ENCODE assay signal across 23 cellular contexts in genomic region chr10:102186128-102186527, GRCh38. TPM values are rescaled to one million over a fixed set of nuclear protein-coding genes. Genes with fewer than 3 reads are reported as not detected.
DNase-seq lines count a peak whose midpoint lies in the region; ATAC-seq lines count a peak whose summit lies in the region.
"Had no signal": no experiment of that assay in that cellular context is flagged by ENCODE, and none has a peak within 500 bp of the region (broad histone marks: within the 10 kb centered on the region; RNA-seq: fewer than 3 reads in every experiment).

No MANE protein-coding gene starts in this region.

- H3K4me1 Mint-ChIP-seq in stimulated activated naive CD8-positive, alpha-beta T cell treated with anti-CD3 and anti-CD28 coated beads, Interleukin-15, amount 100 ng/mL, for 72 hours: peaks cover 18% of the 10 kb centered on the region
- H3K4me1 Mint-ChIP-seq: mesothelial cell of epicardium, neural crest cell had no signal

- no peak overlapping the region for H3K27ac Mint-ChIP-seq in stimulated activated naive CD8-positive, alpha-beta T cell treated with anti-CD3 and anti-CD28 coated beads, Interleukin-15, amount 100 ng/mL, for 72 hours
- H3K27ac Mint-ChIP-seq: activated naive CD4-positive, alpha-beta T cell treated with anti-CD3 and anti-CD28 coated beads, Interleukin-2, amount 50 U/mL, for 24 hours; activated T-cell treated with anti-CD3 and anti-CD28 coated beads, Interleukin-2, amount 50 U/mL, for 24 hours; mesothelial cell of epicardium had no signal

- ATAC-seq in left cardiac atrium (peak; percentile 39 to 47), GM18519 (IDR thresholded peaks at IDR 0.05; ENCODE audit: low FRiP score, unreplicated experiment) (no peak)
- no peak for ATAC-seq in stimulated activated naive CD8-positive, alpha-beta T cell treated with anti-CD3 and anti-CD28 coated beads, Interleukin-15, amount 100 ng/mL, for 72 hours
- ATAC-seq: HepG2 had no signal

- no peaks in the 10 kb centered on the region for H3K27me3 Mint-ChIP-seq in stimulated activated naive CD8-positive, alpha-beta T cell treated with anti-CD3 and anti-CD28 coated beads, Interleukin-15, amount 100 ng/mL, for 72 hours
- H3K27me3 Mint-ChIP-seq: activated naive CD4-positive, alpha-beta T cell treated with anti-CD3 and anti-CD28 coated beads, Interleukin-2, amount 50 U/mL, for 24 hours; activated T-cell treated with anti-CD3 and anti-CD28 coated beads, Interleukin-2, amount 50 U/mL, for 24 hours had no signal

- H3K9me3 Mint-ChIP-seq in stimulated activated naive CD8-positive, alpha-beta T cell treated with anti-CD3 and anti-CD28 coated beads, Interleukin-15, amount 100 ng/mL, for 72 hours: peaks cover 12 to 16% of the 10 kb centered on the region in 2 donors
- H3K9me3 Mint-ChIP-seq: activated naive CD4-positive, alpha-beta T cell treated with anti-CD3 and anti-CD28 coated beads, Interleukin-2, amount 50 U/mL, for 24 hours had no signal

- intact Hi-C loops in left cardiac atrium (cut with DNase I): no loop called here
- intact Hi-C loops in cardiac septum (cut with DNase I): no loop called here

- no peak overlapping the region for H3K4me3 Mint-ChIP-seq in stimulated activated naive CD8-positive, alpha-beta T cell treated with anti-CD3 and anti-CD28 coated beads, Interleukin-15, amount 100 ng/mL, for 72 hours
- H3K4me3 Mint-ChIP-seq: activated naive CD4-positive, alpha-beta T cell treated with anti-CD3 and anti-CD28 coated beads, Interleukin-2, amount 50 U/mL, for 24 hours; activated T-cell treated with anti-CD3 and anti-CD28 coated beads, Interleukin-2, amount 50 U/mL, for 24 hours; CD4-positive, alpha-beta memory T cell; mesothelial cell of epicardium; neural crest cell had no signal

- no peak for DNase-seq in left cardiac atrium
- no peak for DNase-seq in cardiac septum (ENCODE audit: low spot score)
- peak; percentile 43 to 62 for DNase-seq in NOMO-1 (lab: John Stamatoyannopoulos, UW; ENCODE audit: unreplicated experiment in 2 of 2)
- peak; percentile 7 for DNase-seq in fibroblast of peridontal ligament (ENCODE audit: extremely low read depth)
- no peak for DNase-seq in activated T-cell treated with anti-CD3 and anti-CD28 coated beads for 4 hours
- DNase-seq in iPS-NIHi11 (ENCODE audit: low spot score): no peak
- no peak for DNase-seq in stimulated activated naive CD8-positive, alpha-beta T cell treated with anti-CD3 and anti-CD28 coated beads, Interleukin-15, amount 100 ng/mL, for 72 hours
- DNase-seq: activated CD4-positive, alpha-beta T cell treated with anti-CD3 and anti-CD28 coated beads, Interleukin-2, amount 50 U/mL, for 4 hours; activated T-cell treated with anti-CD3 and anti-CD28 coated beads, Interleukin-2, amount 50 U/mL, for 24 hours; CD4-positive, alpha-beta memory T cell; DMS79; foreskin melanocyte; kidney; NCI-H1694 treated with DMSO at 0.1 percent for 48 hours; SIG-M5 had no signal

RNA-seq across cellular contexts. Expression of gene NOLC1, which starts 33.9 kb away (rescaled TPM):
- 10 to 100 TPM; 26.3 to 37.6 TPM for total RNA-seq in left cardiac atrium
- total RNA-seq in cardiac septum: 26.2 TPM

RNA-seq across cellular contexts. Expression of gene ELOVL3, which starts 40.0 kb away (rescaled TPM):
- total RNA-seq in left cardiac atrium (1 to 10 TPM in 1 of 2 donors, not detected in 1; 1.3 TPM), cardiac septum (not detected)
- total RNA-seq: CD4-positive, alpha-beta memory T cell; T-helper 1 cell treated with Interleukin-12 subunit alpha and Interleukin-12 subunit beta and Interleukin-4 antibody, amounts not matched to agents 30 ng/mL and 1 ng/mL, for 36 hours had no signal

RNA-seq across cellular contexts. Expression of gene PPRC1, which starts 53.3 kb away (rescaled TPM):
- total RNA-seq in left cardiac atrium: 10 to 100 TPM; 11.2 to 29.5 TPM
- total RNA-seq in cardiac septum: 23.8 TPM

RNA-seq across cellular contexts. Expression of gene PITX3, which starts 55.2 kb away (rescaled TPM):
- total RNA-seq in left cardiac atrium (not detected), cardiac septum (0.51 TPM)
- total RNA-seq: CD4-positive, alpha-beta memory T cell; HepG2; kidney; mesothelial cell of epicardium; neural crest cell; prostate gland; smooth muscle cell; T-helper 1 cell treated with Interleukin-12 subunit alpha and Interleukin-12 subunit beta and Interleukin-4 antibody, amounts not matched to agents 30 ng/mL and 1 ng/mL, for 36 hours had no signal

RNA-seq across cellular contexts. Expression of gene GBF1, which starts 59.2 kb away (rescaled TPM):
- total RNA-seq in left cardiac atrium (10 to 100 TPM; 27.6 to 32.4 TPM), cardiac septum (46.4 TPM)

Comparison
In these comparisons a context has a peak if more than half of its experiments do, and no peak if none do; other contexts are left out.
1. ATAC-seq: peak in left cardiac atrium (2 of 2); none in GM18519 (single experiment) and stimulated activated naive CD8-positive, alpha-beta T cell treated with anti-CD3 and anti-CD28 coated beads, Interleukin-15, amount 100 ng/mL, for 72 hours (single experiment).
2. DNase-seq: peak in NOMO-1 (2 of 2) and fibroblast of peridontal ligament (single experiment); none in left cardiac atrium (single experiment), cardiac septum (single experiment), activated T-cell treated with anti-CD3 and anti-CD28 coated beads for 4 hours (single experiment), iPS-NIHi11 (single experiment) and stimulated activated naive CD8-positive, alpha-beta T cell treated with anti-CD3 and anti-CD28 coated beads, Interleukin-15, amount 100 ng/mL, for 72 hours (0 of 2).